In genomic region chr5:10760976-10761841, GRCh38 we compare ENCODE assay signal across 8 cellular contexts. TPM values are rescaled to one million over a fixed set of nuclear protein-coding genes. Genes with fewer than 3 reads are reported as not detected.
DNase-seq lines count a peak whose midpoint lies in the region; ATAC-seq, FAIRE-seq and TF ChIP-seq lines count a peak whose summit lies in the region.

DAP (minus strand) TSS chr5:10761234; CDS start chr5:10761068, 166 bp downstream.

- ATAC-seq in HG03175 (IDR thresholded peaks at IDR 0.05; ENCODE audit: unreplicated experiment) = peak; percentile 82

- peaks cover 10 to 14% of the 10 kb centered on the region in 2 donors for H3K4me1 ChIP-seq in kidney (ENCODE audit: control insufficient read depth in 1 of 2, insufficient read depth in 1 of 2, low read depth in 1 of 2, low read length in 2 of 2)

- H3K9ac ChIP-seq in kidney (ENCODE audit: low read length in 2 of 2) = peak within 1 kb of the TSS; percentile 74 to 94

- intact Hi-C loops in kidney (cut with DNase I) = no loop called here

- TF ChIP-seq CTCF in AG09309 (IDR thresholded peaks at IDR 0.05; ENCODE audit: control insufficient read depth, insufficient read depth, low read depth, low read length, missing control alignments) (no peak), kidney (IDR thresholded peaks at IDR 0.05; ENCODE audit: borderline replicate concordance, extremely low read depth, insufficient read depth) (no peak)

- H3K9me3 ChIP-seq in kidney (ENCODE audit: control insufficient read depth in 1 of 2, low read length in 2 of 2) = no peaks in the 10 kb centered on the region

- no peak for FAIRE-seq in kidney (lab: Jason Lieb, UNC)

- in situ Hi-C loops in GM18951 (cut with MboI; ENCODE audit: low sequenced_read_pairs, unreplicated experiment) = no loop called here

- peak; percentile 76 for TF ChIP-seq POLR2A in GM18951 (IDR thresholded peaks at IDR 0.05; ENCODE audit: extremely low read depth, insufficient read depth, insufficient read length)

- H3K27ac ChIP-seq in kidney (ENCODE audit: low read depth in 2 of 2, low read length in 2 of 2) = peak within 1 kb of the TSS; percentile 90 to 94

- DNase-seq in AG09309 (ENCODE audit: low read depth) (peak; percentile 41), NCI-H446 (lab: John Stamatoyannopoulos, UW) (peak; percentile 64 to 99), cerebellum (ENCODE audit: low spot score) (peak; percentile 84), kidney (peak; percentile 95)
- DNase-seq in activated CD4-positive, alpha-beta T cell treated with anti-CD3 and anti-CD28 coated beads for 1 hour = peak; percentile 87
- DNase-seq in stimulated activated CD4-positive, alpha-beta T cell treated with anti-CD3 and anti-CD28 coated beads, Interleukin-15, amount 100 ng/mL, for 24 hours = peak; percentile 89

- H3K36me3 ChIP-seq in kidney (ENCODE audit: control insufficient read depth in 1 of 2, insufficient read depth in 2 of 2, low read length in 2 of 2) = no peaks in the 10 kb centered on the region

- H3K4me3 ChIP-seq in AG09309 (ENCODE audit: control insufficient read depth, low read depth, low read length) = peak within 1 kb of the TSS; percentile 51
- peak within 1 kb of the TSS; percentile 85 to 89 for H3K4me3 ChIP-seq in kidney (ENCODE audit: low read length in 2 of 2)

RNA-seq across cellular contexts. Expression of gene DAP, which starts in this region (rescaled TPM):
- total RNA-seq in cerebellum = 17.4 TPM
- total RNA-seq in kidney = 133 TPM
- 123 TPM for polyA plus RNA-seq in kidney (ENCODE audit: insufficient read depth, low read depth, low replicate concordance)

Comparison
In these comparisons a context has a peak if more than half of its experiments do, and no peak if none do; other contexts are left out.
1. Peak in every context shown above with its lines: DNase-seq, ATAC-seq, H3K4me3 ChIP-seq and H3K27ac ChIP-seq.
2. DNase-seq: peak in every context shown above with its lines; median percentile 95 in kidney; 89 in stimulated activated CD4-positive, alpha-beta T cell treated with anti-CD3 and anti-CD28 coated beads, Interleukin-15, amount 100 ng/mL, for 24 hours; 87 in activated CD4-positive, alpha-beta T cell treated with anti-CD3 and anti-CD28 coated beads for 1 hour; 84 in cerebellum; 82 in NCI-H446; 41 in AG09309.